8 cellular contexts compared by ENCODE assay signal in the genomic region with DNA sequence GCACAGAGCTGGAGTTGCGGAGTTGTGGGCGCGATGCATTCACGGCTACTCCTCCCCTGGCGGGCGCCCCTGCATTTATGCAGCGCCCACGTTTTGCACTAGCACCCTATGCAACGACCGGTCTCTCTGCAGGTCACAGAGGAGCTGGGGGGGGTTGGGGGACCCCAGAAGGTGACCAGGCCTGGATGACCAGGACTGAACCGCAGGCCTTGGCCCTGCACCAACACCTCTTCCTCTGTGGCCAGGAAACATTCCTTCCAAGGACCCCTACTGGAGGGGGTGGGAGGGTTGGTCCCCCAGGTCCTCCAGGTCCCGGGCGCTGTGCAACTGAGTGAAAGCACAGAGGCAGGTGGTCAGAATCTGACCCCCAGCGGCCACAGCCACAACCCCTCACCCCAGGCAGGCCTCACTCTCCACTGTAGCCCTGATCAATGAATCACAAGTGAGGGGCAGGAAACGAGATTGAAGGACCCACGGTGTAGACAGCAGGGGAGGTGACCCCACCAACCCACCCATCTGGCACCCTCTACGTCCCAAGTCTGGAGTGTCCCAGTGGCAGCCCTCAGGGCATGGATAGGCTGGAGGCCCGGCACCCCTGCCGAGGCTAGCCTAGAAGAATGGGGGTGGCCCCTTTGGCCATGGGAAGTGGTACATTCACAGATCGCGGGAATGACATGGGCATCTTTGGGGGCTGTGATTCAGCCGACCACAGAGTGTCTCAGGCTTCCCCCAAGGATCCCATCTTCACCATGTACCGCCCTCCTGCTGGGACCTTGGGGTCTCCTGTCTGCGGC. TPM values are rescaled to one million over a fixed set of nuclear protein-coding genes. Genes with fewer than 3 reads are reported as not detected.
DNase-seq lines count a peak whose midpoint lies in the region; ATAC-seq and TF ChIP-seq lines count a peak whose summit lies in the region.

No MANE protein-coding gene starts in this region.

- H3K9me3 Mint-ChIP-seq in activated T-helper 17 cell treated with anti-CD3 and anti-CD28 coated beads, Interleukin-2, amount 50 U/mL, for 72 hours: no peaks in the 10 kb centered on the region

- peak overlapping the region; percentile 78 for H3K27ac Mint-ChIP-seq in activated T-helper 17 cell treated with anti-CD3 and anti-CD28 coated beads, Interleukin-2, amount 50 U/mL, for 72 hours

- H3K9me3 ChIP-seq in BE2C: no peaks in the 10 kb centered on the region
- H3K9me3 ChIP-seq in iPS-20b (ENCODE audit: insufficient read depth, low read depth, low read length): no peaks in the 10 kb centered on the region
- H3K9me3 ChIP-seq in suprapubic skin: no peaks in the 10 kb centered on the region

- peak overlapping the region; percentile 77 for H3K9ac ChIP-seq in iPS-20b (ENCODE audit: low read depth, low read length)

- no peaks in the 10 kb centered on the region for H3K36me3 ChIP-seq in BE2C
- no peaks in the 10 kb centered on the region for H3K36me3 ChIP-seq in H7 (replicated peaks; ENCODE audit: control insufficient read depth, insufficient read depth, low read length)
- H3K36me3 ChIP-seq in iPS-20b (ENCODE audit: insufficient read depth, low read depth, low read length): no peaks in the 10 kb centered on the region
- H3K36me3 ChIP-seq in suprapubic skin: no peaks in the 10 kb centered on the region

- H3K27me3 ChIP-seq in BE2C (no peaks in the 10 kb centered on the region), H7 (ENCODE audit: control insufficient read depth, insufficient read depth, low read length) (no peaks in the 10 kb centered on the region), iPS-20b (ENCODE audit: insufficient read depth, low read length) (no peaks in the 10 kb centered on the region), suprapubic skin (no peaks in the 10 kb centered on the region)

- H3K4me3 ChIP-seq in BE2C (ENCODE audit: low read depth, low read length) (peak overlapping the region; percentile 70), H7 (ENCODE audit: insufficient read depth, low read depth, low read length) (peak overlapping the region; percentile 67), iPS-20b (ENCODE audit: low read length) (peak overlapping the region; percentile 83), suprapubic skin (peak overlapping the region; percentile 66)

- H3K27ac ChIP-seq in iPS-20b (ENCODE audit: low read length) (peak overlapping the region; percentile 24), suprapubic skin (peak overlapping the region; percentile 100)

- H3K4me1 Mint-ChIP-seq in activated T-helper 17 cell treated with anti-CD3 and anti-CD28 coated beads, Interleukin-2, amount 50 U/mL, for 72 hours: peaks cover 10% of the 10 kb centered on the region

- no peaks in the 10 kb centered on the region for H3K27me3 Mint-ChIP-seq in activated T-helper 17 cell treated with anti-CD3 and anti-CD28 coated beads, Interleukin-2, amount 50 U/mL, for 72 hours

- DNase-seq in BE2C (no peak), H7 (no peak), suprapubic skin (ENCODE audit: low spot score in 2 of 2) (peak in 1 of 2 donors; percentile 75), NCI-H524 treated with DMSO at 0.1 percent for 48 hours (lab: John Stamatoyannopoulos, UW) (no peak), retina (no peak)

- TF ChIP-seq CTCF in BE2C (IDR thresholded peaks at IDR 0.05; ENCODE audit: low read depth, low read length) (no peak), suprapubic skin (IDR thresholded peaks at IDR 0.05) (no peak)

- no peak for TF ChIP-seq POLR2A in suprapubic skin (IDR thresholded peaks at IDR 0.05)

- peak overlapping the region; percentile 96 for H3K4me3 Mint-ChIP-seq in activated T-helper 17 cell treated with anti-CD3 and anti-CD28 coated beads, Interleukin-2, amount 50 U/mL, for 72 hours

- H3K36me3 Mint-ChIP-seq in activated T-helper 17 cell treated with anti-CD3 and anti-CD28 coated beads, Interleukin-2, amount 50 U/mL, for 72 hours (ENCODE audit: low read depth): peaks cover 7% of the 10 kb centered on the region

- no peak for TF ChIP-seq EP300 in suprapubic skin (IDR thresholded peaks at IDR 0.05)

- peak; percentile 26 for ATAC-seq in activated T-helper 17 cell treated with anti-CD3 and anti-CD28 coated beads, Interleukin-2, amount 50 U/mL, for 72 hours (replicated peaks)
- no peak for ATAC-seq in HG03135 (IDR thresholded peaks at IDR 0.05; ENCODE audit: unreplicated experiment)

- 34% methylated on average over 19 of the region's 24 CpGs for WGBS in suprapubic skin

- H3K4me1 ChIP-seq in BE2C (peaks cover 22% of the 10 kb centered on the region), iPS-20b (ENCODE audit: insufficient read depth, low read length) (peaks cover 11% of the 10 kb centered on the region; the same call in 1 of the 2 replicates), suprapubic skin (peaks cover 61% of the 10 kb centered on the region)

RNA-seq across cellular contexts. Expression of a gene that starts 11.1 kb away (rescaled TPM):
- 117 TPM for polyA plus RNA-seq in BE2C (2012; ENCODE audit: insufficient read depth, insufficient read length, low read depth)
- total RNA-seq in H7 (2014; rRNA removed; shearing (Covaris generic)): 130 and 135 TPM in 2 replicates
- total RNA-seq in activated T-helper 17 cell treated with anti-CD3 and anti-CD28 coated beads, Interleukin-2, amount 50 U/mL, for 72 hours: 100 to 1,000 TPM; 280 to 525 TPM
- total RNA-seq in suprapubic skin: 100 to 1,000 TPM; 209 to 249 (median 219) TPM

RNA-seq across cellular contexts. Expression of a gene that starts 34.0 kb away (rescaled TPM):
- 9.7 TPM for polyA plus RNA-seq in BE2C (2012; ENCODE audit: insufficient read depth, insufficient read length, low read depth)
- 7.7 and 8.9 TPM in 2 replicates for total RNA-seq in H7 (2014; rRNA removed; shearing (Covaris generic))
- 100 to 1,000 TPM; 271 to 387 TPM for total RNA-seq in activated T-helper 17 cell treated with anti-CD3 and anti-CD28 coated beads, Interleukin-2, amount 50 U/mL, for 72 hours
- 10 to 100 TPM; 23.7 to 29.4 (median 28.1) TPM for total RNA-seq in suprapubic skin

RNA-seq across cellular contexts. Expression of a gene that starts 34.6 kb away (rescaled TPM):
- polyA plus RNA-seq in BE2C (2012; ENCODE audit: insufficient read depth, insufficient read length, low read depth): not detected
- 0.80 and 0.81 TPM in 2 replicates for total RNA-seq in H7 (2014; rRNA removed; shearing (Covaris generic))
- total RNA-seq in activated T-helper 17 cell treated with anti-CD3 and anti-CD28 coated beads, Interleukin-2, amount 50 U/mL, for 72 hours: 100 to 1,000 TPM in 1 of 2 donors, 10 to 100 TPM in 1; 13.9 to 143 TPM
- 1 to 10 TPM; 2.1 to 8.1 (median 6.4) TPM for total RNA-seq in suprapubic skin

RNA-seq across cellular contexts. Expression of a gene that starts 46.6 kb away (rescaled TPM):
- polyA plus RNA-seq in BE2C (2012; ENCODE audit: insufficient read depth, insufficient read length, low read depth): 80.0 TPM
- 126 and 129 TPM in 2 replicates for total RNA-seq in H7 (2014; rRNA removed; shearing (Covaris generic))
- total RNA-seq in activated T-helper 17 cell treated with anti-CD3 and anti-CD28 coated beads, Interleukin-2, amount 50 U/mL, for 72 hours: 10 to 100 TPM; 44.2 to 56.0 TPM
- 100 to 1,000 TPM in 1 of 4 donors, 10 to 100 TPM in 3; 83.0 to 101 (median 90.3) TPM for total RNA-seq in suprapubic skin

Comparison
In these comparisons a context has a peak if more than half of its experiments do, and no peak if none do; other contexts are left out.
1. RNA of a gene that starts 34.0 kb away (total RNA-seq): 271 to 387 TPM in activated T-helper 17 cell treated with anti-CD3 and anti-CD28 coated beads, Interleukin-2, amount 50 U/mL, for 72 hours; 23.7 to 29.4 TPM in suprapubic skin and 7.7 to 8.9 TPM in H7; every median in the first group is over 4 times any median in the second.
2. Peak in every context shown above with its lines, with median percentiles within 50 percentile points of each other: H3K4me3 ChIP-seq.